ENCODE assay signal across 8 cellular contexts in the genomic region with DNA sequence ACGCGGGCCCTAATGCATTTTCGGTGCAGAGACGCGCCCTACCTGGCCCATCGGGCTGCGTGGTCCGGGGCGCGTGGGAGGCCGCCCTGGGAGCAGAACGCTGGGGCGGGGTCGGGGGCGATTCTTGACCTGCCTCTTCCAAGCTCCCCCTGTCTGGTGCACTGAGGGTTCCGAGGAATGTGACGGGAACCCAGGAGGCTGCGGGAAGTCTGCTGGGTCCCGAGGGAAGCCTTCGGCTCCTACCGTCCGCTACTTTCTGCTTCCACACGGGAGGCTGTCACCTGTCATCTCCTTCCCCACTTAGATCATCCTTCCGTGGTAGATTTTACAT. TPM values are rescaled to one million over a fixed set of nuclear protein-coding genes. Genes with fewer than 3 reads are reported as not detected.
DNase-seq lines count a peak whose midpoint lies in the region; FAIRE-seq and TF ChIP-seq lines count a peak whose summit lies in the region.

No MANE protein-coding gene starts in this region.

- H3K4me3 ChIP-seq in OCI-LY1 (ENCODE audit: low read depth, low read length, poor library complexity, severe bottlenecking) (peak overlapping the region; percentile 65), neural cell (ENCODE audit: low read length) (peak overlapping the region; percentile 89)

- no peak for TF ChIP-seq EP300 in neural cell (conservative IDR thresholded peaks at IDR 0.05; ENCODE audit: poor library complexity, severe bottlenecking)

- H3K27ac Mint-ChIP-seq in T-helper 2 cell treated with Interferon-gamma antibody and Interleukin-4, amounts not matched to agents 5 μg/mL and 100 μg/mL, for 36 hours = peak overlapping the region; percentile 20
- no peak overlapping the region for H3K27ac Mint-ChIP-seq in endothelial cell (ENCODE audit: unreplicated experiment)

- no peaks in the 10 kb centered on the region for H3K9me3 ChIP-seq in OCI-LY1 (ENCODE audit: low read length)
- H3K9me3 ChIP-seq in neural cell (ENCODE audit: low read length) = no peaks in the 10 kb centered on the region

- H3K4me1 ChIP-seq in OCI-LY1 (ENCODE audit: insufficient read depth, low read length, severe bottlenecking) = peaks cover 45% of the 10 kb centered on the region

- no peak for FAIRE-seq in GM19239 (lab: Jason Lieb, UNC)

- TF ChIP-seq CTCF in OCI-LY1 (IDR thresholded peaks at IDR 0.05; ENCODE audit: low read length) (no peak), endothelial cell (IDR thresholded peaks at IDR 0.05; ENCODE audit: unreplicated experiment) (no peak), neural cell (IDR thresholded peaks at IDR 0.05; ENCODE audit: poor library complexity, severe bottlenecking) (no peak)

- peak; percentile 19 for TF ChIP-seq RAD21 in neural cell (conservative IDR thresholded peaks at IDR 0.05)

- H3F3A ChIP-seq in OCI-LY1 (ENCODE audit: insufficient read depth, low read length) (no peaks in the 10 kb centered on the region; the same call in 1 of the 2 replicates), neural cell (ENCODE audit: insufficient read depth, low read length, poor library complexity, severe bottlenecking) (no peaks in the 10 kb centered on the region)

- H3K27me3 ChIP-seq in OCI-LY1 (ENCODE audit: insufficient read depth, low read length) (no peaks in the 10 kb centered on the region), neural cell (ENCODE audit: insufficient read depth, low read depth, low read length) (no peaks in the 10 kb centered on the region)

- peaks cover 5% of the 10 kb centered on the region for H3K4me1 Mint-ChIP-seq in T-helper 2 cell treated with Interferon-gamma antibody and Interleukin-4, amounts not matched to agents 5 μg/mL and 100 μg/mL, for 36 hours (ENCODE audit: low read depth)
- H3K4me1 Mint-ChIP-seq in endothelial cell (ENCODE audit: unreplicated experiment) = peaks cover 7% of the 10 kb centered on the region

- no peaks in the 10 kb centered on the region for H3K36me3 Mint-ChIP-seq in T-helper 2 cell treated with Interferon-gamma antibody and Interleukin-4, amounts not matched to agents 5 μg/mL and 100 μg/mL, for 36 hours (ENCODE audit: low read depth)
- H3K36me3 Mint-ChIP-seq in endothelial cell (ENCODE audit: low read depth, unreplicated experiment) = no peaks in the 10 kb centered on the region

- no peaks in the 10 kb centered on the region; the same call in 1 of the 2 replicates for H3K36me3 ChIP-seq in OCI-LY1 (ENCODE audit: insufficient read depth, low read length)
- H3K36me3 ChIP-seq in neural cell (ENCODE audit: insufficient read depth, low read length) = no peaks in the 10 kb centered on the region

- no peak for DNase-seq in T-helper 2 cell treated with Interferon-gamma antibody and Interleukin-4, amounts not matched to agents 5 μg/mL and 100 μg/mL, for 36 hours (ENCODE audit: low spot score)
- DNase-seq in T-helper 2 cell = no peak
- no peak for DNase-seq in endothelial cell (ENCODE audit: low spot score)
- no peak for DNase-seq in NCI-H2081 treated with DMSO at 0.1 percent for 48 hours (lab: John Stamatoyannopoulos, UW)
- no peak for DNase-seq in medulla oblongata (ENCODE audit: extremely low spot score)
- no peak for DNase-seq in GM19239 (ENCODE audit: insufficient read length, low spot score)

- H3K4me2 ChIP-seq in OCI-LY1 (ENCODE audit: low read length) = peak overlapping the region; percentile 70
- peak overlapping the region; percentile 69 for H3K4me2 ChIP-seq in neural cell (ENCODE audit: low read length)

- H3K27ac ChIP-seq in OCI-LY1 (ENCODE audit: low read depth, low read length, poor library complexity, severe bottlenecking) (peak overlapping the region; percentile 82), neural cell (ENCODE audit: low read length) (peak overlapping the region; percentile 69)

- no peaks in the 10 kb centered on the region for H3K9me3 Mint-ChIP-seq in T-helper 2 cell treated with Interferon-gamma antibody and Interleukin-4, amounts not matched to agents 5 μg/mL and 100 μg/mL, for 36 hours
- no peaks in the 10 kb centered on the region for H3K9me3 Mint-ChIP-seq in endothelial cell (ENCODE audit: unreplicated experiment)

- H4K20me1 ChIP-seq in OCI-LY1 (ENCODE audit: insufficient read depth, low read length) (no peaks in the 10 kb centered on the region), neural cell (ENCODE audit: insufficient read depth) (no peaks in the 10 kb centered on the region)

- H3K79me2 ChIP-seq in OCI-LY1 (ENCODE audit: insufficient read depth, low read length) (0 out of 2 replicates have a peak, but pooled peaks cover 4% of the 10 kb centered on the region), neural cell (replicated peaks; ENCODE audit: insufficient read depth, low read length) (no peaks in the 10 kb centered on the region)

- H3K9ac ChIP-seq in OCI-LY1 (ENCODE audit: low read length) (peak overlapping the region; percentile 69), neural cell (ENCODE audit: low read length) (peak overlapping the region; percentile 75)

- H2AFZ ChIP-seq in OCI-LY1 (ENCODE audit: low read length) (no peak overlapping the region), neural cell (ENCODE audit: low read depth, low read length) (peak overlapping the region; percentile 82)

- H3K4me3 Mint-ChIP-seq in T-helper 2 cell treated with Interferon-gamma antibody and Interleukin-4, amounts not matched to agents 5 μg/mL and 100 μg/mL, for 36 hours = peak overlapping the region; percentile 88
- peak overlapping the region; percentile 94 for H3K4me3 Mint-ChIP-seq in endothelial cell (ENCODE audit: unreplicated experiment)

- H3K27me3 Mint-ChIP-seq in T-helper 2 cell treated with Interferon-gamma antibody and Interleukin-4, amounts not matched to agents 5 μg/mL and 100 μg/mL, for 36 hours (ENCODE audit: low read depth) = peaks cover 14% of the 10 kb centered on the region
- no peaks in the 10 kb centered on the region for H3K27me3 Mint-ChIP-seq in endothelial cell (ENCODE audit: unreplicated experiment)

- H3K9me2 ChIP-seq in OCI-LY1 (ENCODE audit: low read depth, low read length) = no peaks in the 10 kb centered on the region
- H3K9me2 ChIP-seq in neural cell (ENCODE audit: insufficient read depth, low read length) = no peaks in the 10 kb centered on the region

TF ChIP-seq in neural cell, 6 proteins besides CTCF, POLR2A, EP300 and RAD21:
- TF ChIP-seq MXI1 (conservative IDR thresholded peaks at IDR 0.05; ENCODE audit: poor library complexity, severe bottlenecking) = peak; percentile 23
- TF ChIP-seq, protein P1, sequence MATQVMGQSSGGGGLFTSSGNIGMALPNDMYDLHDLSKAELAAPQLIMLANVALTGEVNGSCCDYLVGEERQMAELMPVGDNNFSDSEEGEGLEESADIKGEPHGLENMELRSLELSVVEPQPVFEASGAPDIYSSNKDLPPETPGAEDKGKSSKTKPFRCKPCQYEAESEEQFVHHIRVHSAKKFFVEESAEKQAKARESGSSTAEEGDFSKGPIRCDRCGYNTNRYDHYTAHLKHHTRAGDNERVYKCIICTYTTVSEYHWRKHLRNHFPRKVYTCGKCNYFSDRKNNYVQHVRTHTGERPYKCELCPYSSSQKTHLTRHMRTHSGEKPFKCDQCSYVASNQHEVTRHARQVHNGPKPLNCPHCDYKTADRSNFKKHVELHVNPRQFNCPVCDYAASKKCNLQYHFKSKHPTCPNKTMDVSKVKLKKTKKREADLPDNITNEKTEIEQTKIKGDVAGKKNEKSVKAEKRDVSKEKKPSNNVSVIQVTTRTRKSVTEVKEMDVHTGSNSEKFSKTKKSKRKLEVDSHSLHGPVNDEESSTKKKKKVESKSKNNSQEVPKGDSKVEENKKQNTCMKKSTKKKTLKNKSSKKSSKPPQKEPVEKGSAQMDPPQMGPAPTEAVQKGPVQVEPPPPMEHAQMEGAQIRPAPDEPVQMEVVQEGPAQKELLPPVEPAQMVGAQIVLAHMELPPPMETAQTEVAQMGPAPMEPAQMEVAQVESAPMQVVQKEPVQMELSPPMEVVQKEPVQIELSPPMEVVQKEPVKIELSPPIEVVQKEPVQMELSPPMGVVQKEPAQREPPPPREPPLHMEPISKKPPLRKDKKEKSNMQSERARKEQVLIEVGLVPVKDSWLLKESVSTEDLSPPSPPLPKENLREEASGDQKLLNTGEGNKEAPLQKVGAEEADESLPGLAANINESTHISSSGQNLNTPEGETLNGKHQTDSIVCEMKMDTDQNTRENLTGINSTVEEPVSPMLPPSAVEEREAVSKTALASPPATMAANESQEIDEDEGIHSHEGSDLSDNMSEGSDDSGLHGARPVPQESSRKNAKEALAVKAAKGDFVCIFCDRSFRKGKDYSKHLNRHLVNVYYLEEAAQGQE (IDR thresholded peaks at IDR 0.05; ENCODE audit: borderline replicate concordance) = no peak
- TF ChIP-seq TAF1 (IDR thresholded peaks at IDR 0.05; ENCODE audit: low read depth) = no peak
- no peak for TF ChIP-seq POLR2AphosphoS5 (IDR thresholded peaks at IDR 0.05)
- TF ChIP-seq SMC3 (conservative IDR thresholded peaks at IDR 0.05; ENCODE audit: poor library complexity) = no peak
- no peak for TF ChIP-seq EZH2 (IDR thresholded peaks at IDR 0.05; ENCODE audit: borderline replicate concordance, insufficient read depth, low read length, poor library complexity, severe bottlenecking)

RNA-seq across cellular contexts. Expression of a gene that starts 0.8 kb away (rescaled TPM):
- 4.6 TPM for total RNA-seq in endothelial cell (ENCODE audit: unreplicated experiment)
- polyA plus RNA-seq in neural cell = 13.2 and 15.4 TPM in 2 replicates
- 16.3 and 20.1 TPM in 2 replicates for polyA minus RNA-seq in neural cell

RNA-seq across cellular contexts. Expression of a gene that starts 59.9 kb away (rescaled TPM):
- 34.9 TPM for total RNA-seq in endothelial cell (ENCODE audit: unreplicated experiment)
- polyA plus RNA-seq in neural cell = 52.8 and 59.2 TPM in 2 replicates
- 125 and 143 TPM in 2 replicates for polyA minus RNA-seq in neural cell
